Comparison of ENCODE assay signal across 8 cellular contexts in the genomic region with DNA sequence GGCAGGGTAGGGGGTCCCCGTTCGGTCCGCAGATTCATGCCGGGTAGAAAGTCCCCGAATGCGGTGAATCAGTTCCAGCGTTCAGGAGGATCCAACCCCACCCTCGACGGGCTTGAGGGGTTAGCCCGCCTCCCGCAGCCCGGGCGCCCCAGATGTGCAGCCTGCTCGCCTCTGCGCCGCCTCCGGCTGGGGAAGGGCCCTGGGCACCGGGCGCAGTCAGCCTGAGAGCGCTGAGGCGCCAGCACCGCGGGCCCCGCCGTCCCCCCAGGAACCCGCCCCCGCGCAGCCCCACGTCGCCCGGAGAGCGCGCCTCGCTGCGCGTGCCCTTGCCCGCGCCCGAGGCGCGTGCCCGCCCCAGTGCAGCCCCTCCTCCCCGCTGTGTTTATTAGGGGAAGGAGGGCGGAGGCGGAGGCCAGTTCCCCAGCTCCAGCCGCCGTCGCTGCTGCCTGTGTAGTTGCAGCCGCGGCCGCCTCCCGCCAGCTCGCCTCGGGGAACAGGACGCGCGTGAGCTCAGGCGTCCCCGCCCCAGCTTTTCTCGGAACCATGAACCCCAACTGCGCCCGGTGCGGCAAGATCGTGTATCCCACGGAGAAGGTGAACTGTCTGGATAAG. TPM values are rescaled to one million over a fixed set of nuclear protein-coding genes. Genes with fewer than 3 reads are reported as not detected.
DNase-seq lines count a peak whose midpoint lies in the region; ATAC-seq and TF ChIP-seq lines count a peak whose summit lies in the region.

A gene with protein sequence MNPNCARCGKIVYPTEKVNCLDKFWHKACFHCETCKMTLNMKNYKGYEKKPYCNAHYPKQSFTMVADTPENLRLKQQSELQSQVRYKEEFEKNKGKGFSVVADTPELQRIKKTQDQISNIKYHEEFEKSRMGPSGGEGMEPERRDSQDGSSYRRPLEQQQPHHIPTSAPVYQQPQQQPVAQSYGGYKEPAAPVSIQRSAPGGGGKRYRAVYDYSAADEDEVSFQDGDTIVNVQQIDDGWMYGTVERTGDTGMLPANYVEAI (plus strand): TSS at position 412 of the 612 bp plus-strand sequence. CDS start 132 bp downstream, at position 544.

- peaks cover 54% of the 10 kb centered on the region for H3K4me1 Mint-ChIP-seq in activated CD4-positive, alpha-beta T cell treated with anti-CD3 and anti-CD28 coated beads, Interleukin-2, amount 10 ng/mL, durations not matched to agents 7 days and 5 days

- H3K9me3 Mint-ChIP-seq in activated CD4-positive, alpha-beta T cell treated with anti-CD3 and anti-CD28 coated beads, Interleukin-2, amount 10 ng/mL, durations not matched to agents 7 days and 5 days = no peaks in the 10 kb centered on the region

- H3K4me3 ChIP-seq in coronary artery = peak within 1 kb of the TSS; percentile 90

- peak; percentile 97 for TF ChIP-seq POLR2A in GM18951 (IDR thresholded peaks at IDR 0.05; ENCODE audit: extremely low read depth, insufficient read depth, insufficient read length)

- peak; percentile 47 for ATAC-seq in HG03280 (IDR thresholded peaks at IDR 0.05; ENCODE audit: unreplicated experiment)
- peak; percentile 81 for ATAC-seq in left lobe of liver

- H3K4me3 Mint-ChIP-seq in activated CD4-positive, alpha-beta T cell treated with anti-CD3 and anti-CD28 coated beads, Interleukin-2, amount 10 ng/mL, durations not matched to agents 7 days and 5 days = peak within 1 kb of the TSS; percentile 90

- H3K36me3 Mint-ChIP-seq in activated CD4-positive, alpha-beta T cell treated with anti-CD3 and anti-CD28 coated beads, Interleukin-2, amount 10 ng/mL, durations not matched to agents 7 days and 5 days (ENCODE audit: low read depth) = peaks cover 10% of the 10 kb centered on the region

- CTCF ChIA-PET in activated CD4-positive, alpha-beta T cell treated with anti-CD3 and anti-CD28 coated beads, Interleukin-2, amount 10 ng/mL, durations not matched to agents 7 days and 5 days (lab: Charles Lee) = interaction anchor here (0.7 to 3.3 kb wide), 7 partner anchors 8 to 305 kb away, joined by 3 to 16 read pairs (median 3); a partner anchor contains a TSS

- POLR2A ChIA-PET in activated CD4-positive, alpha-beta T cell treated with anti-CD3 and anti-CD28 coated beads, Interleukin-2, amount 10 ng/mL, durations not matched to agents 7 days and 5 days (lab: Charles Lee) = interaction anchor here (0.7 kb wide), 1 partner anchor 16 kb away, joined by 6 read pairs; no protein-coding TSS in a partner anchor

- peak; percentile 94 for DNase-seq in AG08396 (ENCODE audit: low spot score)
- DNase-seq in NCI-H524 (lab: John Stamatoyannopoulos, UW) = peak; percentile 86 to 92
- peak; percentile 85 for DNase-seq in activated CD4-positive, alpha-beta T cell treated with anti-CD3 and anti-CD28 coated beads, Interleukin-2, amount 10 ng/mL, durations not matched to agents 7 days and 5 days
- DNase-seq in coronary artery (ENCODE audit: low spot score) = peak; percentile 93
- DNase-seq in left lobe of liver (ENCODE audit: low spot score) = peak; percentile 92
- peak; percentile 73 for DNase-seq in stimulated activated CD4-positive, alpha-beta T cell treated with anti-CD3 and anti-CD28 coated beads, Interleukin-2, amount 100 ng/mL, for 4 hours (ENCODE audit: low read depth)

- H3K27ac ChIP-seq in coronary artery = peak within 1 kb of the TSS; percentile 98

- peak within 1 kb of the TSS; percentile 96 for H3K27ac Mint-ChIP-seq in activated CD4-positive, alpha-beta T cell treated with anti-CD3 and anti-CD28 coated beads, Interleukin-2, amount 10 ng/mL, durations not matched to agents 7 days and 5 days

- in situ Hi-C loops in GM18951 (cut with MboI; ENCODE audit: low sequenced_read_pairs, unreplicated experiment) = no loop called here

- no peak for TF ChIP-seq CTCF in coronary artery (IDR thresholded peaks at IDR 0.05)

- H3K27me3 Mint-ChIP-seq in activated CD4-positive, alpha-beta T cell treated with anti-CD3 and anti-CD28 coated beads, Interleukin-2, amount 10 ng/mL, durations not matched to agents 7 days and 5 days = no peaks in the 10 kb centered on the region

RNA-seq across cellular contexts. Expression of the gene that starts here (rescaled TPM):
- 100 to 1,000 TPM; 189 to 200 TPM for total RNA-seq in activated CD4-positive, alpha-beta T cell treated with anti-CD3 and anti-CD28 coated beads, Interleukin-2, amount 10 ng/mL, durations not matched to agents 7 days and 5 days
- 58.5 TPM for total RNA-seq in left lobe of liver

Comparison
In these comparisons a context has a peak if more than half of its experiments do, and no peak if none do; other contexts are left out.
1. Peak in every context shown above with its lines: DNase-seq, ATAC-seq, H3K4me3 ChIP-seq and H3K27ac ChIP-seq.